ENCODE assay signal across 1 cellular context in genomic region chr11:6640985-6641701, GRCh38.
TF ChIP-seq lines count a peak whose summit lies in the region.

No MANE protein-coding gene starts in this region.

TF ChIP-seq in GM23338, 12 proteins besides CTCF, POLR2A, EP300 and RAD21 (continued from another document):
- TF ChIP-seq ZNF462 (CRISPR knock-in tag; IDR thresholded peaks at IDR 0.05) (no peak), JUNB (IDR thresholded peaks at IDR 0.05; ENCODE audit: unreplicated experiment) (no peak), EZH2 (IDR thresholded peaks at IDR 0.05; ENCODE audit: low read depth, unreplicated experiment) (no peak), ETS1 (IDR thresholded peaks at IDR 0.05) (no peak)
